Comparison of ENCODE assay signal across 22 cellular contexts in genomic region chrX:31551913-31552312, GRCh38.
"Had no signal": no experiment of that assay in that cellular context is flagged by ENCODE, and none has a peak within 500 bp of the region (broad histone marks: within the 10 kb centered on the region; RNA-seq: fewer than 3 reads in every experiment).

No MANE protein-coding gene starts in this region.

- H3K4me1 ChIP-seq: colonic mucosa, heart right ventricle, neural progenitor cell, prostate gland, right atrium auricular region had no signal

- H3K9ac ChIP-seq: neural progenitor cell had no signal

- H3K4me3 ChIP-seq: colonic mucosa, heart right ventricle, neural progenitor cell, prostate gland, right atrium auricular region, tibial artery had no signal

- H3K9me3 ChIP-seq: colonic mucosa, heart right ventricle, prostate gland, right atrium auricular region, tibial artery had no signal

- H3K27me3 ChIP-seq: brain microvascular endothelial cell, colonic mucosa, heart right ventricle, neural progenitor cell, right atrium auricular region, tibial artery had no signal

- H2AFZ ChIP-seq: neural progenitor cell had no signal

- H3K27ac ChIP-seq: brain microvascular endothelial cell, colonic mucosa, heart right ventricle, neural progenitor cell, prostate gland, right atrium auricular region, tibial artery had no signal

- DNase-seq: activated CD4-positive, alpha-beta T cell treated with anti-CD3 and anti-CD28 coated beads, Interleukin-2, amount 10 ng/mL, durations not matched to agents 7 days and 5 days; activated CD4-positive, CD25-positive, alpha-beta regulatory T cell; activated CD8-positive, alpha-beta T cell treated with anti-CD3 and anti-CD28 coated beads, Interleukin-2, amount 10 ng/mL, durations not matched to agents 7 days and 5 days; activated naive CD4-positive, alpha-beta T cell treated with Interleukin-2 at 50 U/mL for 16 hours; activated naive CD8-positive, alpha-beta T cell treated with anti-CD3 and anti-CD28 coated beads, Interleukin-2, amount 10 ng/mL, durations not matched to agents 7 days and 5 days; activated T-cell treated with anti-CD3 and anti-CD28 coated beads, Interleukin-2, amount 50 U/mL, for 24 hours; aorta; brain microvascular endothelial cell; central memory CD4-positive, alpha-beta T cell; colonic mucosa; heart right ventricle; immature natural killer cell; left ventricle myocardium superior; naive thymus-derived CD4-positive, alpha-beta T cell; stimulated activated CD4-positive, alpha-beta T cell treated with anti-CD3 and anti-CD28 coated beads, Interleukin-2, amount 100 ng/mL, for 24 hours; stimulated activated naive CD8-positive, alpha-beta T cell treated with anti-CD3 and anti-CD28 coated beads, Interleukin-15, Interleukin-2, amounts not matched to agents 100 U/mL and 50 U/mL, for 24 hours; substantia nigra; T-helper 9 cell; tibial artery had no signal

- H3K4me2 ChIP-seq: neural progenitor cell had no signal

- ATAC-seq: activated CD8-positive, alpha-beta T cell treated with anti-CD3 and anti-CD28 coated beads, Interleukin-2, amount 10 ng/mL, durations not matched to agents 7 days and 5 days; heart right ventricle; left ventricle myocardium superior; naive thymus-derived CD4-positive, alpha-beta T cell; stimulated activated naive CD8-positive, alpha-beta T cell treated with anti-CD3 and anti-CD28 coated beads, Interleukin-15, Interleukin-2, amounts not matched to agents 100 U/mL and 50 U/mL, for 24 hours had no signal

- H3K36me3 ChIP-seq: brain microvascular endothelial cell, colonic mucosa, heart right ventricle, neural progenitor cell, prostate gland, right atrium auricular region, tibial artery had no signal
